ENCODE assay signal across 1 cellular context in the genomic region with DNA sequence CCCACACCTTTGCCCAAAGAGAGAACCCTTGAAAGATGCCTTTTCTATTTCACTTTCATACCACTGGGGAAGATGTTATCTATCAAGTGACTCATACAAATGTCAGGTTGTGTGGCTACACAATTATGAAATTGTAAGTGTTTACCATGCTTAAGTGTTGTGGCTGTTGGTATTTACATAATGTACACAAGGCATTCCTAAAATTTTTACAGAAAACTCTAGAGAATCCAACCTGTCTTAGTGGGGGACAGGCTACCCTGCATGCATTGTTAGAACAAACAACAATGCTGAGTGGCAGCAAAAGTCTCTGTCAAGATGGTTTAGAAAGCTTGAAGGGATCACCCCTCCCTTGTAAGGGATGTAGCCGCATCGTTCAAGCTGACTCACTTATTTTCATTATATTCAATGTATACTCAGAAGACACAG.
TF ChIP-seq lines count a peak whose summit lies in the region.

No MANE protein-coding gene starts in this region.

TF ChIP-seq in WTC11, 78 proteins besides CTCF, POLR2A, EP300 and RAD21 (continued from another document):
- TF ChIP-seq, protein P1, sequence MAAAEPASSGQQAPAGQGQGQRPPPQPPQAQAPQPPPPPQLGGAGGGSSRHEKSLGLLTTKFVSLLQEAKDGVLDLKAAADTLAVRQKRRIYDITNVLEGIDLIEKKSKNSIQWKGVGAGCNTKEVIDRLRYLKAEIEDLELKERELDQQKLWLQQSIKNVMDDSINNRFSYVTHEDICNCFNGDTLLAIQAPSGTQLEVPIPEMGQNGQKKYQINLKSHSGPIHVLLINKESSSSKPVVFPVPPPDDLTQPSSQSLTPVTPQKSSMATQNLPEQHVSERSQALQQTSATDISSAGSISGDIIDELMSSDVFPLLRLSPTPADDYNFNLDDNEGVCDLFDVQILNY (CRISPR knock-in tag; IDR thresholded peaks at IDR 0.05) = no peak
- TF ChIP-seq, protein P2, sequence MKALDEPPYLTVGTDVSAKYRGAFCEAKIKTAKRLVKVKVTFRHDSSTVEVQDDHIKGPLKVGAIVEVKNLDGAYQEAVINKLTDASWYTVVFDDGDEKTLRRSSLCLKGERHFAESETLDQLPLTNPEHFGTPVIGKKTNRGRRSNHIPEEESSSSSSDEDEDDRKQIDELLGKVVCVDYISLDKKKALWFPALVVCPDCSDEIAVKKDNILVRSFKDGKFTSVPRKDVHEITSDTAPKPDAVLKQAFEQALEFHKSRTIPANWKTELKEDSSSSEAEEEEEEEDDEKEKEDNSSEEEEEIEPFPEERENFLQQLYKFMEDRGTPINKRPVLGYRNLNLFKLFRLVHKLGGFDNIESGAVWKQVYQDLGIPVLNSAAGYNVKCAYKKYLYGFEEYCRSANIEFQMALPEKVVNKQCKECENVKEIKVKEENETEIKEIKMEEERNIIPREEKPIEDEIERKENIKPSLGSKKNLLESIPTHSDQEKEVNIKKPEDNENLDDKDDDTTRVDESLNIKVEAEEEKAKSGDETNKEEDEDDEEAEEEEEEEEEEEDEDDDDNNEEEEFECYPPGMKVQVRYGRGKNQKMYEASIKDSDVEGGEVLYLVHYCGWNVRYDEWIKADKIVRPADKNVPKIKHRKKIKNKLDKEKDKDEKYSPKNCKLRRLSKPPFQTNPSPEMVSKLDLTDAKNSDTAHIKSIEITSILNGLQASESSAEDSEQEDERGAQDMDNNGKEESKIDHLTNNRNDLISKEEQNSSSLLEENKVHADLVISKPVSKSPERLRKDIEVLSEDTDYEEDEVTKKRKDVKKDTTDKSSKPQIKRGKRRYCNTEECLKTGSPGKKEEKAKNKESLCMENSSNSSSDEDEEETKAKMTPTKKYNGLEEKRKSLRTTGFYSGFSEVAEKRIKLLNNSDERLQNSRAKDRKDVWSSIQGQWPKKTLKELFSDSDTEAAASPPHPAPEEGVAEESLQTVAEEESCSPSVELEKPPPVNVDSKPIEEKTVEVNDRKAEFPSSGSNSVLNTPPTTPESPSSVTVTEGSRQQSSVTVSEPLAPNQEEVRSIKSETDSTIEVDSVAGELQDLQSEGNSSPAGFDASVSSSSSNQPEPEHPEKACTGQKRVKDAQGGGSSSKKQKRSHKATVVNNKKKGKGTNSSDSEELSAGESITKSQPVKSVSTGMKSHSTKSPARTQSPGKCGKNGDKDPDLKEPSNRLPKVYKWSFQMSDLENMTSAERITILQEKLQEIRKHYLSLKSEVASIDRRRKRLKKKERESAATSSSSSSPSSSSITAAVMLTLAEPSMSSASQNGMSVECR (CRISPR knock-in tag; IDR thresholded peaks at IDR 0.05; ENCODE audit: borderline replicate concordance) = no peak
- TF ChIP-seq ESRRA (CRISPR knock-in tag; IDR thresholded peaks at IDR 0.05; ENCODE audit: borderline replicate concordance) = no peak
- TF ChIP-seq FOXJ3 (CRISPR knock-in tag; IDR thresholded peaks at IDR 0.05; ENCODE audit: borderline replicate concordance) = no peak
- TF ChIP-seq, protein P3, sequence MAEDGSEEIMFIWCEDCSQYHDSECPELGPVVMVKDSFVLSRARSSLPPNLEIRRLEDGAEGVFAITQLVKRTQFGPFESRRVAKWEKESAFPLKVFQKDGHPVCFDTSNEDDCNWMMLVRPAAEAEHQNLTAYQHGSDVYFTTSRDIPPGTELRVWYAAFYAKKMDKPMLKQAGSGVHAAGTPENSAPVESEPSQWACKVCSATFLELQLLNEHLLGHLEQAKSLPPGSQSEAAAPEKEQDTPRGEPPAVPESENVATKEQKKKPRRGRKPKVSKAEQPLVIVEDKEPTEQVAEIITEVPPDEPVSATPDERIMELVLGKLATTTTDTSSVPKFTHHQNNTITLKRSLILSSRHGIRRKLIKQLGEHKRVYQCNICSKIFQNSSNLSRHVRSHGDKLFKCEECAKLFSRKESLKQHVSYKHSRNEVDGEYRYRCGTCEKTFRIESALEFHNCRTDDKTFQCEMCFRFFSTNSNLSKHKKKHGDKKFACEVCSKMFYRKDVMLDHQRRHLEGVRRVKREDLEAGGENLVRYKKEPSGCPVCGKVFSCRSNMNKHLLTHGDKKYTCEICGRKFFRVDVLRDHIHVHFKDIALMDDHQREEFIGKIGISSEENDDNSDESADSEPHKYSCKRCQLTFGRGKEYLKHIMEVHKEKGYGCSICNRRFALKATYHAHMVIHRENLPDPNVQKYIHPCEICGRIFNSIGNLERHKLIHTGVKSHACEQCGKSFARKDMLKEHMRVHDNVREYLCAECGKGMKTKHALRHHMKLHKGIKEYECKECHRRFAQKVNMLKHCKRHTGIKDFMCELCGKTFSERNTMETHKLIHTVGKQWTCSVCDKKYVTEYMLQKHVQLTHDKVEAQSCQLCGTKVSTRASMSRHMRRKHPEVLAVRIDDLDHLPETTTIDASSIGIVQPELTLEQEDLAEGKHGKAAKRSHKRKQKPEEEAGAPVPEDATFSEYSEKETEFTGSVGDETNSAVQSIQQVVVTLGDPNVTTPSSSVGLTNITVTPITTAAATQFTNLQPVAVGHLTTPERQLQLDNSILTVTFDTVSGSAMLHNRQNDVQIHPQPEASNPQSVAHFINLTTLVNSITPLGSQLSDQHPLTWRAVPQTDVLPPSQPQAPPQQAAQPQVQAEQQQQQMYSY (CRISPR knock-in tag; IDR thresholded peaks at IDR 0.05) = no peak
- no peak for TF ChIP-seq TEAD4 (CRISPR knock-in tag; IDR thresholded peaks at IDR 0.05)
- TF ChIP-seq ZNF138 (CRISPR knock-in tag; conservative IDR thresholded peaks at IDR 0.05) = no peak
- TF ChIP-seq, protein P4, sequence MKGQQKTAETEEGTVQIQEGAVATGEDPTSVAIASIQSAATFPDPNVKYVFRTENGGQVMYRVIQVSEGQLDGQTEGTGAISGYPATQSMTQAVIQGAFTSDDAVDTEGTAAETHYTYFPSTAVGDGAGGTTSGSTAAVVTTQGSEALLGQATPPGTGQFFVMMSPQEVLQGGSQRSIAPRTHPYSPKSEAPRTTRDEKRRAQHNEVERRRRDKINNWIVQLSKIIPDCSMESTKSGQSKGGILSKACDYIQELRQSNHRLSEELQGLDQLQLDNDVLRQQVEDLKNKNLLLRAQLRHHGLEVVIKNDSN (CRISPR knock-in tag; IDR thresholded peaks at IDR 0.05) = no peak
- no peak for TF ChIP-seq PRRX2 (CRISPR knock-in tag; IDR thresholded peaks at IDR 0.05)
- TF ChIP-seq, protein P5, sequence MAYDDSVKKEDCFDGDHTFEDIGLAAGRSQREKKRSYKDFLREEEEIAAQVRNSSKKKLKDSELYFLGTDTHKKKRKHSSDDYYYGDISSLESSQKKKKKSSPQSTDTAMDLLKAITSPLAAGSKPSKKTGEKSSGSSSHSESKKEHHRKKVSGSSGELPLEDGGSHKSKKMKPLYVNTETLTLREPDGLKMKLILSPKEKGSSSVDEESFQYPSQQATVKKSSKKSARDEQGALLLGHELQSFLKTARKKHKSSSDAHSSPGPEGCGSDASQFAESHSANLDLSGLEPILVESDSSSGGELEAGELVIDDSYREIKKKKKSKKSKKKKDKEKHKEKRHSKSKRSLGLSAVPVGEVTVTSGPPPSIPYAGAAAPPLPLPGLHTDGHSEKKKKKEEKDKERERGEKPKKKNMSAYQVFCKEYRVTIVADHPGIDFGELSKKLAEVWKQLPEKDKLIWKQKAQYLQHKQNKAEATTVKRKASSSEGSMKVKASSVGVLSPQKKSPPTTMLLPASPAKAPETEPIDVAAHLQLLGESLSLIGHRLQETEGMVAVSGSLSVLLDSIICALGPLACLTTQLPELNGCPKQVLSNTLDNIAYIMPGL (CRISPR knock-in tag; IDR thresholded peaks at IDR 0.05) = no peak
- no peak for TF ChIP-seq IRF2 (CRISPR knock-in tag; IDR thresholded peaks at IDR 0.05; ENCODE audit: borderline replicate concordance, low read depth)
